Comparison of ENCODE assay signal across 19 cellular contexts in the genomic region with DNA sequence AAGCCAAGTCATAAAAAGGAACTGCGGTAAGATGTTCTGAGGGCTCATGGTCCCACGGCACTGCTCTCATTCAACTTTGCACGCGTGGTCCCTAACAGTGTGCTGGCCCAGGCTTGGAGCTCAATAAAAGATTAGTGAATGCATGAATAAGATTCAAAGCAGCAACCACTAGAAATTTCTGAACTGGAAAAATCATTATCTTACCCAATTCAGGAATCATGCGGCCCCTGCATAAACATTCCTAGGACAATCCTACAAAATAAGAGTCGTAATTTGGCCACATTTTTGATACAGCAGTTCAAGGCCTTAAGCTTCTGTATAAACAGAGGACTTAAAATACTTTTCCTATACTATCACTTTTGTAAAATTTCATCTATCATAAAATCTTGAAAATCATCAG. TPM values are rescaled to one million over a fixed set of nuclear protein-coding genes. Genes with fewer than 3 reads are reported as not detected.
A peak's percentile ranks its signal among the peaks of the same experiment; 100 is the strongest.
DNase-seq lines count a peak whose midpoint lies in the region; ATAC-seq and TF ChIP-seq lines count a peak whose summit lies in the region.
"Had no signal": no experiment of that assay in that cellular context is flagged by ENCODE, and none has a peak within 500 bp of the region (broad histone marks: within the 10 kb centered on the region; RNA-seq: fewer than 3 reads in every experiment).

No MANE protein-coding gene starts in this region.

- H3K27ac ChIP-seq in BLaER1 (peak overlapping the region; percentile 36; the same call in 1 of the 2 replicates), GM23338 (ENCODE audit: low read depth) (no peak overlapping the region), neuronal stem cell (replicated peaks; ENCODE audit: low read length) (no peak overlapping the region), upper lobe of left lung (no peak overlapping the region)
- H3K27ac ChIP-seq: KMS-11, SJCRH30 had no signal

- H4K91ac ChIP-seq in neuronal stem cell (ENCODE audit: low read depth, low read length, poor library complexity), result no peak overlapping the region

- H2AFZ ChIP-seq in GM23338 (peak overlapping the region; percentile 58; the same call in 1 of the 2 replicates), neuronal stem cell (ENCODE audit: low read length) (peak overlapping the region; percentile 77)

- ATAC-seq in GM23338, result no peak
- ATAC-seq in activated naive CD8-positive, alpha-beta T cell treated with anti-CD3 and anti-CD28 coated beads, Interleukin-2, amount 50 U/mL, for 24 hours, result no peak
- no peak for ATAC-seq in upper lobe of left lung (ENCODE audit: low FRiP score in 2 of 2)

- no peak overlapping the region for H2BK120ac ChIP-seq in neuronal stem cell (ENCODE audit: low read depth, low read length)

- H3K14ac ChIP-seq in neuronal stem cell (ENCODE audit: low read length), result no peak overlapping the region

- H3K79me2 ChIP-seq in GM23338 (replicated peaks; ENCODE audit: insufficient read depth), result no peaks in the 10 kb centered on the region

- no peaks in the 10 kb centered on the region for H3K27me3 ChIP-seq in BLaER1
- no peaks in the 10 kb centered on the region for H3K27me3 ChIP-seq in GM23338 (ENCODE audit: insufficient read depth)
- H3K27me3 ChIP-seq in neuronal stem cell (ENCODE audit: control insufficient read depth in 3 of 3, insufficient read depth in 3 of 3, low read depth in 1 of 3, low read length in 3 of 3), result no peaks in the 10 kb centered on the region
- no peaks in the 10 kb centered on the region for H3K27me3 ChIP-seq in upper lobe of left lung
- H3K27me3 ChIP-seq: SJCRH30 had no signal

- H3K23ac ChIP-seq in neuronal stem cell (ENCODE audit: low read depth, low read length, poor library complexity), result no peak overlapping the region

- peaks cover 2% of the 10 kb centered on the region for H3K27me3 Mint-ChIP-seq in GM23338 (ENCODE audit: insufficient read depth, low read depth, poor library complexity)
- H3K27me3 Mint-ChIP-seq in activated naive CD8-positive, alpha-beta T cell treated with anti-CD3 and anti-CD28 coated beads, Interleukin-2, amount 50 U/mL, for 24 hours, result peaks cover 8% of the 10 kb centered on the region

- H2BK15ac ChIP-seq in neuronal stem cell (ENCODE audit: low read length), result no peak overlapping the region

- H3K4ac ChIP-seq in neuronal stem cell (ENCODE audit: low read length), result no peak overlapping the region

- H3K9ac ChIP-seq in BLaER1 (no peak overlapping the region), neuronal stem cell (ENCODE audit: low read depth, low read length, poor library complexity) (no peak overlapping the region)
- H3K9ac ChIP-seq: KMS-11 had no signal

- no CpG with 5 or more reads among the region's 6 CpGs for WGBS in neuronal stem cell (ENCODE audit: extremely low coverage in 2 of 2, insufficient read length in 2 of 2, insufficient replicate concordance in 1 of 2), 2 donors
- 84% methylated on average over 6 of the region's 6 CpGs for WGBS in upper lobe of left lung, 2 donors

- no peak for TF ChIP-seq POLR2A in upper lobe of left lung (IDR thresholded peaks at IDR 0.05)

- peaks cover 15% of the 10 kb centered on the region for H3K9me3 Mint-ChIP-seq in GM23338
- peaks cover 13% of the 10 kb centered on the region for H3K9me3 Mint-ChIP-seq in activated naive CD8-positive, alpha-beta T cell treated with anti-CD3 and anti-CD28 coated beads, Interleukin-2, amount 50 U/mL, for 24 hours

- H2AK5ac ChIP-seq in neuronal stem cell (ENCODE audit: low read depth, low read length), result no peak overlapping the region

- in situ Hi-C loops in astrocyte of the cerebellum (cut with HindIII; ENCODE audit: low sequenced_read_pairs), result no loop called here

- DNase-seq in GM23338 (ENCODE audit: low spot score), result no peak
- DNase-seq in astrocyte of the cerebellum (ENCODE audit: low read depth), result peak; percentile 37
- DNase-seq in neuronal stem cell (ENCODE audit: low spot score), result no peak
- DNase-seq in activated naive CD8-positive, alpha-beta T cell treated with anti-CD3 and anti-CD28 coated beads, Interleukin-2, amount 50 U/mL, for 24 hours, result no peak
- no peak for DNase-seq in upper lobe of left lung
- no peak for DNase-seq in mucosa of gallbladder (ENCODE audit: low spot score)
- DNase-seq: AML-193; Caco-2; CD4-positive, CD25-positive, alpha-beta regulatory T cell; DMS53; NCI-H1092; NCI-H1694 treated with DMSO at 0.1 percent for 48 hours; NCI-H2107; NCI-H446; OCI-M1; RPMI8226; SJCRH30 had no signal

- H3K4me2 ChIP-seq in BLaER1 (peak overlapping the region; percentile 74), GM23338 (no peak overlapping the region), neuronal stem cell (ENCODE audit: insufficient read depth, low read length, poor library complexity, severe bottlenecking) (no peak overlapping the region)
- H3K4me2 ChIP-seq: KMS-11 had no signal

- H3K36me3 ChIP-seq in BLaER1, result no peaks in the 10 kb centered on the region
- H3K36me3 ChIP-seq in GM23338 (ENCODE audit: insufficient read depth), result peaks cover 6% of the 10 kb centered on the region; the same call in 1 of the 2 replicates
- H3K36me3 ChIP-seq in neuronal stem cell (replicated peaks in 1 of 2; ENCODE audit: control insufficient read depth in 2 of 2, insufficient read depth in 2 of 2, low read length in 2 of 2), result no peaks in the 10 kb centered on the region
- no peaks in the 10 kb centered on the region for H3K36me3 ChIP-seq in upper lobe of left lung
- H3K36me3 ChIP-seq: SJCRH30 had no signal

- H3K4me3 Mint-ChIP-seq in GM23338, result no peak overlapping the region
- H3K4me3 Mint-ChIP-seq in activated naive CD8-positive, alpha-beta T cell treated with anti-CD3 and anti-CD28 coated beads, Interleukin-2, amount 50 U/mL, for 24 hours, result no peak overlapping the region
- H3K4me3 Mint-ChIP-seq: CD4-positive, CD25-positive, alpha-beta regulatory T cell had no signal

- H3K27ac Mint-ChIP-seq in GM23338, result no peak overlapping the region
- no peak overlapping the region for H3K27ac Mint-ChIP-seq in activated naive CD8-positive, alpha-beta T cell treated with anti-CD3 and anti-CD28 coated beads, Interleukin-2, amount 50 U/mL, for 24 hours
- H3K27ac Mint-ChIP-seq: CD4-positive, CD25-positive, alpha-beta regulatory T cell had no signal

- H3K4me3 ChIP-seq in BLaER1 (no peak overlapping the region), GM23338 (no peak overlapping the region), astrocyte of the cerebellum (ENCODE audit: low read depth, low read length) (no peak overlapping the region), neuronal stem cell (ENCODE audit: low read length in 2 of 2) (no peak overlapping the region), upper lobe of left lung (no peak overlapping the region)
- H3K4me3 ChIP-seq: SJCRH30 had no signal

- no peak overlapping the region for H3K18ac ChIP-seq in neuronal stem cell (ENCODE audit: low read length)

- peaks cover 11% of the 10 kb centered on the region; the same call in 2 of the 3 replicates for H3K36me3 Mint-ChIP-seq in GM23338 (ENCODE audit: low read depth)
- H3K36me3 Mint-ChIP-seq in activated naive CD8-positive, alpha-beta T cell treated with anti-CD3 and anti-CD28 coated beads, Interleukin-2, amount 50 U/mL, for 24 hours (ENCODE audit: low read depth), result peaks cover 1% of the 10 kb centered on the region
- H3K36me3 Mint-ChIP-seq: CD4-positive, CD25-positive, alpha-beta regulatory T cell had no signal

- H3K9me3 ChIP-seq in BLaER1 (peaks cover 13% of the 10 kb centered on the region), neuronal stem cell (replicated peaks in 1 of 2; ENCODE audit: control insufficient read depth in 2 of 2, insufficient read depth in 1 of 2, low read depth in 1 of 2, low read length in 2 of 2) (peaks cover 0 to 3% of the 10 kb centered on the region in 2 donors), upper lobe of left lung (peaks cover 0 to 9% (median 4%) of the 10 kb centered on the region in 4 donors)

- no peaks in the 10 kb centered on the region for H3F3A ChIP-seq in GM23338 (replicated peaks; ENCODE audit: low read depth)

- no peaks in the 10 kb centered on the region for H3K9me2 ChIP-seq in GM23338 (ENCODE audit: insufficient read depth)

- no peaks in the 10 kb centered on the region for H4K20me1 ChIP-seq in BLaER1
- no peaks in the 10 kb centered on the region for H4K20me1 ChIP-seq in GM23338 (replicated peaks; ENCODE audit: insufficient read depth)

- no peaks in the 10 kb centered on the region for H3K79me1 ChIP-seq in neuronal stem cell (ENCODE audit: low read depth, low read length)

- H2BK12ac ChIP-seq in neuronal stem cell (ENCODE audit: low read length), result no peak overlapping the region

- TF ChIP-seq CTCF in GM23338 (conservative IDR thresholded peaks at IDR 0.05; ENCODE audit: low read depth in 2 of 2), result no peak
- TF ChIP-seq CTCF in astrocyte of the cerebellum (IDR thresholded peaks at IDR 0.05; ENCODE audit: low read depth, low read length, missing control alignments), result no peak
- TF ChIP-seq CTCF in upper lobe of left lung (IDR thresholded peaks at IDR 0.05), result no peak

- H4K8ac ChIP-seq in neuronal stem cell (ENCODE audit: low read depth, low read length), result no peak overlapping the region

- H2BK5ac ChIP-seq in neuronal stem cell (ENCODE audit: low read length), result no peak overlapping the region

- peaks cover 20% of the 10 kb centered on the region for H3K4me1 ChIP-seq in BLaER1
- peaks cover 6% of the 10 kb centered on the region; the same call in 1 of the 2 replicates for H3K4me1 ChIP-seq in GM23338 (ENCODE audit: insufficient read depth)
- peaks cover 0 to 4% of the 10 kb centered on the region in 2 donors for H3K4me1 ChIP-seq in neuronal stem cell (ENCODE audit: control insufficient read depth in 2 of 2, insufficient read depth in 1 of 2, low read depth in 1 of 2, low read length in 2 of 2)
- no peaks in the 10 kb centered on the region for H3K4me1 ChIP-seq in upper lobe of left lung
- H3K4me1 ChIP-seq: Caco-2, SJCRH30 had no signal

- H3K4me1 Mint-ChIP-seq in GM23338, result peaks cover 22% of the 10 kb centered on the region
- no peaks in the 10 kb centered on the region for H3K4me1 Mint-ChIP-seq in activated naive CD8-positive, alpha-beta T cell treated with anti-CD3 and anti-CD28 coated beads, Interleukin-2, amount 50 U/mL, for 24 hours
- H3K4me1 Mint-ChIP-seq: CD4-positive, CD25-positive, alpha-beta regulatory T cell had no signal

- TF ChIP-seq EP300 in upper lobe of left lung (IDR thresholded peaks at IDR 0.05), result no peak

TF ChIP-seq in GM23338, 12 proteins besides CTCF, POLR2A, EP300 and RAD21 (continues in another document):
- TF ChIP-seq POLR2AphosphoS5 (IDR thresholded peaks at IDR 0.05; ENCODE audit: low read depth), result no peak

RNA-seq across cellular contexts. Expression of a gene that starts 12.4 kb away (rescaled TPM):
- total RNA-seq in GM23338 (2014; rRNA removed; shearing (Covaris generic)), result 29.4 and 40.1 TPM in 2 replicates
- 12.2 and 17.7 TPM in 2 replicates for polyA plus RNA-seq in GM23338 (2016; fragmentation: Nextera tagmentation; extraction: Ambion mirVana)
- polyA plus RNA-seq in neuronal stem cell (2013, experiment 1 of 2), result 10.3 TPM
- polyA plus RNA-seq in neuronal stem cell (2013, experiment 2 of 2), result 10.3 TPM
- total RNA-seq in upper lobe of left lung (10 to 100 TPM; 27.8 to 76.1 (median 33.1) TPM), mucosa of gallbladder (54.7 TPM)
